In genomic region chr5:3793162-3793561, GRCh38 we compare ENCODE assay signal across 28 cellular contexts.
"Had no signal": no experiment of that assay in that cellular context is flagged by ENCODE, and none has a peak within 500 bp of the region (broad histone marks: within the 10 kb centered on the region; RNA-seq: fewer than 3 reads in every experiment).

No MANE protein-coding gene starts in this region.

- H3K36me3 ChIP-seq: colonic mucosa, esophagus muscularis mucosa, esophagus squamous epithelium, gastrocnemius medialis, gastroesophageal sphincter, heart left ventricle, heart right ventricle had no signal

- DNase-seq: colonic mucosa; cortex of kidney; dermis blood vessel endothelial cell; dorsolateral prefrontal cortex; effector CD4-positive, alpha-beta T cell; effector CD8-positive, alpha-beta T cell; effector memory CD4-positive, alpha-beta T cell; effector memory CD8-positive, alpha-beta T cell; endodermal cell; erythroblast; esophagus squamous epithelium; foreskin fibroblast; foreskin keratinocyte; foreskin melanocyte; gastrocnemius medialis; glutamatergic neuron; head of caudate nucleus; heart left ventricle; heart right ventricle had no signal

- FAIRE-seq: colon, endometrium, endothelial cell of umbilical vein, frontal cortex had no signal

- H3K4me1 ChIP-seq: colonic mucosa, esophagus muscularis mucosa, esophagus squamous epithelium, foreskin keratinocyte, gastrocnemius medialis, gastroesophageal sphincter, heart left ventricle, heart right ventricle had no signal

- H3K27me3 ChIP-seq: colonic mucosa, foreskin keratinocyte, gastrocnemius medialis had no signal

- H3K9me3 ChIP-seq: colonic mucosa, esophagus muscularis mucosa, esophagus squamous epithelium, gastrocnemius medialis, gastroesophageal sphincter, heart left ventricle had no signal

- ATAC-seq: effector memory CD8-positive, alpha-beta T cell; esophagus mucosa; foreskin keratinocyte; gastrocnemius medialis; gastroesophageal sphincter; heart left ventricle; heart right ventricle had no signal

- H3K4me3 ChIP-seq: colonic mucosa, coronary artery, dorsolateral prefrontal cortex, esophagus muscularis mucosa, esophagus squamous epithelium, gastrocnemius medialis, gastroesophageal sphincter, heart left ventricle, heart right ventricle had no signal

- H3K27ac ChIP-seq: colonic mucosa, coronary artery, dorsolateral prefrontal cortex, epithelial cell of prostate, esophagus muscularis mucosa, esophagus squamous epithelium, foreskin keratinocyte, gastrocnemius medialis, gastroesophageal sphincter, heart left ventricle, heart right ventricle had no signal
